In the genomic region with DNA sequence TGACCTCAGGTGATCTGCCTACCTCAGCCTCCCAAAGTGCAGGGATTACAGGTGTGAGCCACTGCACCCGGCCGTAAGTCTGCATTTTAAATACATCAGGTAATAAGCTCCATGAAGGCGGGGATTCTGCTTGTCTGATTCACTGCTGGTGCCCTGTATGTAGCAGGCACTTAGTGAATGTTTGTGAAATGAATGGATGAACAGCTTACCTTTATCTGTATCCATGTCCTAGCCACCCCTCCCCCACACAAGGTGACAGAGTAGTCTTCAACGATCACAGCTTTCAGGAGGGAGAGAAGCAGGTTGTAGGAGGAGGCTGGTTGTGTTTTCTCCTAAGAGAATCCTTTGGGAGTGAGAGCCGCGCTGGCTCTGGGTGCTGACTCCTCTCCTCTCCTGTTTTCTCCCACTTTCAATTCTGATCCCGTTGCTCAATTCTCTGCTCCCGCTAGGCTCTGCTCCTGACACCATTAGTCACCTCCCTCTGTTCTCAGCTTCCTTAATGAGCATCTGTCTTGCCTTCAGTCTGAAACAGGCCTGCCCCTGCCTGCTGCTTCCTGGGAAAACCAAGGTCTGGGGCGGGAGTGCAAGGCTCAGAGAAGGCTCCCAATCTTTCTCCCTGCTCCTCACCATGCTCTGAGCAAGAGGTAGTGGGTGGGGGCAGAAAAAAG, we compare ENCODE assay signal across 14 cellular contexts.
DNase-seq lines count a peak whose midpoint lies in the region; ATAC-seq, FAIRE-seq and TF ChIP-seq lines count a peak whose summit lies in the region.
"Had no signal": no experiment of that assay in that cellular context is flagged by ENCODE, and none has a peak within 500 bp of the region (broad histone marks: within the 10 kb centered on the region; RNA-seq: fewer than 3 reads in every experiment).

No MANE protein-coding gene starts in this region.

- H4K20me1 ChIP-seq in keratinocyte (ENCODE audit: control insufficient read depth, extremely low read depth, insufficient read depth, low read length), result no peaks in the 10 kb centered on the region

- CTCF ChIA-PET in activated CD8-positive, alpha-beta T cell treated with anti-CD3 and anti-CD28 coated beads, Interleukin-2, amount 10 ng/mL, durations not matched to agents 7 days and 5 days (lab: Charles Lee), result interaction anchor here (0.6 to 1.2 kb wide), 2 partner anchors 11 to 161 kb away, joined by 3 to 4 read pairs; no protein-coding TSS in a partner anchor

- FAIRE-seq in keratinocyte (lab: Jason Lieb, UNC), result peak; percentile 97

- H3K27ac Mint-ChIP-seq in brain, result peak overlapping the region; percentile 33 to 90 (median 88)
- no peak overlapping the region for H3K27ac Mint-ChIP-seq in activated CD8-positive, alpha-beta T cell treated with anti-CD3 and anti-CD28 coated beads, Interleukin-2, amount 10 ng/mL, durations not matched to agents 7 days and 5 days

- peaks cover 38% of the 10 kb centered on the region for H3K4me1 ChIP-seq in keratinocyte (ENCODE audit: control insufficient read depth, extremely low read depth, insufficient read depth, low read length)

- no peaks in the 10 kb centered on the region for H3K79me2 ChIP-seq in keratinocyte (ENCODE audit: control insufficient read depth, insufficient read depth, low read length)

- ATAC-seq in activated CD8-positive, alpha-beta T cell treated with anti-CD3 and anti-CD28 coated beads, Interleukin-2, amount 10 ng/mL, durations not matched to agents 7 days and 5 days, result no peak
- no peak for ATAC-seq in HG03039 (IDR thresholded peaks at IDR 0.05; ENCODE audit: unreplicated experiment)
- ATAC-seq: naive thymus-derived CD4-positive, alpha-beta T cell had no signal

- no peaks in the 10 kb centered on the region for H3K27me3 ChIP-seq in keratinocyte (ENCODE audit: control insufficient read depth, extremely low read depth, insufficient read depth, low read length)
- H3K27me3 ChIP-seq: upper lobe of left lung had no signal

- POLR2A ChIA-PET in activated CD8-positive, alpha-beta T cell treated with anti-CD3 and anti-CD28 coated beads, Interleukin-2, amount 10 ng/mL, durations not matched to agents 7 days and 5 days (lab: Charles Lee), result no interaction called here

- TF ChIP-seq CTCF in brain (conservative IDR thresholded peaks at IDR 0.05) (no peak), keratinocyte (optimal IDR thresholded peaks at IDR 0.05 in 1 of 3, IDR thresholded peaks at IDR 0.05 in 1 of 3, conservative IDR thresholded peaks at IDR 0.05 in 1 of 3; ENCODE audit: extremely low read depth in 1 of 3, insufficient read depth in 2 of 3, low read length in 3 of 3) (no peak)

- peak overlapping the region; percentile 62 for H2AFZ ChIP-seq in keratinocyte (ENCODE audit: control insufficient read depth, low read length)

- H3K36me3 Mint-ChIP-seq in brain, result no peaks in the 10 kb centered on the region
- H3K36me3 Mint-ChIP-seq in activated CD8-positive, alpha-beta T cell treated with anti-CD3 and anti-CD28 coated beads, Interleukin-2, amount 10 ng/mL, durations not matched to agents 7 days and 5 days (ENCODE audit: low read depth), result no peaks in the 10 kb centered on the region
- H3K36me3 Mint-ChIP-seq: naive thymus-derived CD4-positive, alpha-beta T cell had no signal

- peaks cover 0 to 6% (median 0%) of the 10 kb centered on the region in 5 experiments for H3K9me3 Mint-ChIP-seq in brain
- no peaks in the 10 kb centered on the region for H3K9me3 Mint-ChIP-seq in activated CD8-positive, alpha-beta T cell treated with anti-CD3 and anti-CD28 coated beads, Interleukin-2, amount 10 ng/mL, durations not matched to agents 7 days and 5 days (ENCODE audit: insufficient read depth)

- H3K9me1 ChIP-seq in keratinocyte (ENCODE audit: control insufficient read depth, extremely low read depth, insufficient read depth, low read length), result no peaks in the 10 kb centered on the region

- H3K27me3 Mint-ChIP-seq in brain, result peaks cover 2% of the 10 kb centered on the region
- H3K27me3 Mint-ChIP-seq in activated CD8-positive, alpha-beta T cell treated with anti-CD3 and anti-CD28 coated beads, Interleukin-2, amount 10 ng/mL, durations not matched to agents 7 days and 5 days (ENCODE audit: low read depth), result peaks cover 81% of the 10 kb centered on the region

- H3K4me3 ChIP-seq in keratinocyte (ENCODE audit: control insufficient read depth in 2 of 3, extremely low read depth in 1 of 3, insufficient read depth in 2 of 3, low read depth in 1 of 3, low read length in 3 of 3), result peak overlapping the region in 2 of 3 experiments; percentile 22 to 31
- H3K4me3 ChIP-seq: upper lobe of left lung had no signal

- H3K4me3 Mint-ChIP-seq in brain, result peak overlapping the region in 2 of 5 experiments; percentile 12 to 16
- H3K4me3 Mint-ChIP-seq in activated CD8-positive, alpha-beta T cell treated with anti-CD3 and anti-CD28 coated beads, Interleukin-2, amount 10 ng/mL, durations not matched to agents 7 days and 5 days, result no peak overlapping the region

- DNase-seq in AG20443 (ENCODE audit: low spot score) (peak; percentile 73), HPDE6-E6E7 (ENCODE audit: extremely low spot score) (peak; percentile 98), keratinocyte (ENCODE audit: low read depth, low spot score) (peak; percentile 65), NCI-H2029 treated with DMSO at 0.1 percent for 48 hours (lab: John Stamatoyannopoulos, UW) (no peak)
- DNase-seq in stimulated activated CD8-positive, alpha-beta memory T cell treated with anti-CD3 and anti-CD28 coated beads, Interleukin-4, amount 100 ng/mL, for 48 hours, result no peak
- no peak for DNase-seq in activated CD8-positive, alpha-beta T cell treated with anti-CD3 and anti-CD28 coated beads, Interleukin-2, amount 10 ng/mL, durations not matched to agents 7 days and 5 days
- DNase-seq: activated CD4-positive, alpha-beta T cell treated with anti-CD3 and anti-CD28 coated beads for 4 hours; COR-L47; NCI-H1105; SHP77; upper lobe of left lung had no signal

- no peaks in the 10 kb centered on the region for H3K36me3 ChIP-seq in keratinocyte (ENCODE audit: control insufficient read depth in 2 of 2, extremely low read depth in 1 of 2, insufficient read depth in 2 of 2, low read length in 2 of 2)
- H3K36me3 ChIP-seq: upper lobe of left lung had no signal

- peak overlapping the region; percentile 72 for H3K4me2 ChIP-seq in keratinocyte (ENCODE audit: control insufficient read depth, extremely low read depth, insufficient read depth, low read depth, low read length)

- no peaks in the 10 kb centered on the region for H3K9me3 ChIP-seq in keratinocyte (ENCODE audit: control insufficient read depth, low read depth, low read length)
- H3K9me3 ChIP-seq: upper lobe of left lung had no signal

- peaks cover 56% of the 10 kb centered on the region for H3K4me1 Mint-ChIP-seq in brain
- H3K4me1 Mint-ChIP-seq in activated CD8-positive, alpha-beta T cell treated with anti-CD3 and anti-CD28 coated beads, Interleukin-2, amount 10 ng/mL, durations not matched to agents 7 days and 5 days (ENCODE audit: low read depth), result peaks cover 30% of the 10 kb centered on the region

- H3K9ac ChIP-seq in keratinocyte (ENCODE audit: control insufficient read depth, extremely low read depth, insufficient read depth, low read length), result peak overlapping the region; percentile 49

- dilution Hi-C loops in keratinocyte (cut with MboI; ENCODE audit: extremely low pct_ligation_motif_present, low sequenced_read_pairs), result no loop called here

- H3K27ac ChIP-seq in keratinocyte (ENCODE audit: control insufficient read depth, insufficient read depth, low read length), result peak overlapping the region; percentile 70
- H3K27ac ChIP-seq: upper lobe of left lung had no signal

Comparison
In these comparisons a context has a peak if more than half of its experiments do, and no peak if none do; other contexts are left out.
1. DNase-seq: peak in AG20443 (single experiment), HPDE6-E6E7 (single experiment) and keratinocyte (single experiment); none in NCI-H2029 treated with DMSO at 0.1 percent for 48 hours (single experiment), stimulated activated CD8-positive, alpha-beta memory T cell treated with anti-CD3 and anti-CD28 coated beads, Interleukin-4, amount 100 ng/mL, for 48 hours (single experiment) and activated CD8-positive, alpha-beta T cell treated with anti-CD3 and anti-CD28 coated beads, Interleukin-2, amount 10 ng/mL, durations not matched to agents 7 days and 5 days (single experiment).